In genomic region chr2:66561645-66562336, GRCh38 we compare ENCODE assay signal across 16 cellular contexts.
DNase-seq lines count a peak whose midpoint lies in the region; ATAC-seq and TF ChIP-seq lines count a peak whose summit lies in the region.
"Had no signal": no experiment of that assay in that cellular context is flagged by ENCODE, and none has a peak within 500 bp of the region (broad histone marks: within the 10 kb centered on the region; RNA-seq: fewer than 3 reads in every experiment).

No MANE protein-coding gene starts in this region.

- H3F3A ChIP-seq in neural progenitor cell (ENCODE audit: low read depth), result peaks cover 17% of the 10 kb centered on the region

- peak overlapping the region; percentile 74 for H3K4me3 Mint-ChIP-seq in neural progenitor cell
- H3K4me3 Mint-ChIP-seq: activated naive CD8-positive, alpha-beta T cell treated with anti-CD3 and anti-CD28 coated beads, Interleukin-2, amount 10 ng/mL, durations not matched to agents 7 days and 5 days; B cell; stimulated activated effector memory CD8-positive, alpha-beta T cell treated with anti-CD3 and anti-CD28 coated beads, Interleukin-12 subunit alpha, Interleukin-12 subunit beta, amount 100 ng/mL, for 72 hours had no signal

- H4K20me1 ChIP-seq in neural progenitor cell (ENCODE audit: low read depth), result no peaks in the 10 kb centered on the region

- peak overlapping the region; percentile 60 for H3K4me2 ChIP-seq in neural progenitor cell

- H3K27me3 ChIP-seq in neural progenitor cell, result no peaks in the 10 kb centered on the region

- H3K9me3 Mint-ChIP-seq in neural progenitor cell, result no peaks in the 10 kb centered on the region
- H3K9me3 Mint-ChIP-seq: activated naive CD8-positive, alpha-beta T cell treated with anti-CD3 and anti-CD28 coated beads, Interleukin-2, amount 10 ng/mL, durations not matched to agents 7 days and 5 days had no signal

- peaks cover 47% of the 10 kb centered on the region for H3K4me1 Mint-ChIP-seq in neural progenitor cell
- H3K4me1 Mint-ChIP-seq: activated naive CD8-positive, alpha-beta T cell treated with anti-CD3 and anti-CD28 coated beads, Interleukin-2, amount 10 ng/mL, durations not matched to agents 7 days and 5 days; B cell; stimulated activated effector memory CD8-positive, alpha-beta T cell treated with anti-CD3 and anti-CD28 coated beads, Interleukin-12 subunit alpha, Interleukin-12 subunit beta, amount 100 ng/mL, for 72 hours had no signal

- peak overlapping the region; percentile 2 for H3K27ac Mint-ChIP-seq in neural progenitor cell
- H3K27ac Mint-ChIP-seq: activated naive CD8-positive, alpha-beta T cell treated with anti-CD3 and anti-CD28 coated beads, Interleukin-2, amount 10 ng/mL, durations not matched to agents 7 days and 5 days; B cell; stimulated activated effector memory CD8-positive, alpha-beta T cell treated with anti-CD3 and anti-CD28 coated beads, Interleukin-12 subunit alpha, Interleukin-12 subunit beta, amount 100 ng/mL, for 72 hours had no signal

- peak overlapping the region; percentile 9 for H3K27ac ChIP-seq in neural progenitor cell

- no peaks in the 10 kb centered on the region for H3K27me3 Mint-ChIP-seq in neural progenitor cell (ENCODE audit: insufficient read depth, low read depth)

- ATAC-seq in GM19395 (IDR thresholded peaks at IDR 0.05; ENCODE audit: unreplicated experiment), result no peak
- ATAC-seq in HG02970 (IDR thresholded peaks at IDR 0.05; ENCODE audit: low FRiP score, unreplicated experiment), result no peak
- ATAC-seq: esophagus mucosa; stimulated activated effector memory CD8-positive, alpha-beta T cell treated with anti-CD3 and anti-CD28 coated beads, Interleukin-12 subunit alpha, Interleukin-12 subunit beta, amount 100 ng/mL, for 72 hours had no signal

- no peak overlapping the region for H3K9ac ChIP-seq in neural progenitor cell

- no peaks in the 10 kb centered on the region for H3K79me2 ChIP-seq in neural progenitor cell (ENCODE audit: low read depth)

- H3K36me3 ChIP-seq in neural progenitor cell, result no peaks in the 10 kb centered on the region

- TF ChIP-seq CTCF in fibroblast of mammary gland (conservative IDR thresholded peaks at IDR 0.05; ENCODE audit: control insufficient read depth, insufficient read depth, low read depth, low read length) (no peak), neural progenitor cell (IDR thresholded peaks at IDR 0.05) (no peak)

- H2AFZ ChIP-seq in neural progenitor cell (replicated peaks), result no peak overlapping the region

- peaks cover 47% of the 10 kb centered on the region for H3K4me1 ChIP-seq in neural progenitor cell

- peaks cover 4% of the 10 kb centered on the region for H3K36me3 Mint-ChIP-seq in neural progenitor cell
- H3K36me3 Mint-ChIP-seq: activated naive CD8-positive, alpha-beta T cell treated with anti-CD3 and anti-CD28 coated beads, Interleukin-2, amount 10 ng/mL, durations not matched to agents 7 days and 5 days; stimulated activated effector memory CD8-positive, alpha-beta T cell treated with anti-CD3 and anti-CD28 coated beads, Interleukin-12 subunit alpha, Interleukin-12 subunit beta, amount 100 ng/mL, for 72 hours had no signal

- peak; percentile 26 for DNase-seq in ELF-1 (ENCODE audit: low read depth, low spot score)
- peak; percentile 24 for DNase-seq in NCI-H2227 (lab: John Stamatoyannopoulos, UW; ENCODE audit: unreplicated experiment)
- peak; percentile 47 for DNase-seq in fibroblast of mammary gland (ENCODE audit: low read depth)
- peak; percentile 82 for DNase-seq in neural progenitor cell (ENCODE audit: low spot score)
- DNase-seq in activated effector memory CD4-positive, alpha-beta T cell treated with Interleukin-2 at 50 U/mL for 16 hours, result no peak
- no peak for DNase-seq in SHP77 (lab: John Stamatoyannopoulos, UW)
- DNase-seq: activated CD8-positive, alpha-beta memory T cell treated with anti-CD3 and anti-CD28 coated beads, Interleukin-2, amount 50 U/mL, for 4 hours; activated naive CD8-positive, alpha-beta T cell treated with anti-CD3 and anti-CD28 coated beads, Interleukin-2, amount 10 ng/mL, durations not matched to agents 7 days and 5 days; NCI-H226; OCI-M1; stimulated activated CD4-positive, alpha-beta T cell treated with anti-CD3 and anti-CD28 coated beads, Interleukin-4, amount 100 ng/mL, for 24 hours had no signal

- no peaks in the 10 kb centered on the region for H3K9me3 ChIP-seq in neural progenitor cell (ENCODE audit: low read depth)

- H3K4me3 ChIP-seq in fibroblast of mammary gland (ENCODE audit: control insufficient read depth, low read depth, low read length), result no peak overlapping the region
- no peak overlapping the region for H3K4me3 ChIP-seq in neural progenitor cell

Comparison
In these comparisons a context has a peak if more than half of its experiments do, and no peak if none do; other contexts are left out.
1. DNase-seq: peak in ELF-1 (single experiment), NCI-H2227 (single experiment), fibroblast of mammary gland (single experiment) and neural progenitor cell (single experiment); none in activated effector memory CD4-positive, alpha-beta T cell treated with Interleukin-2 at 50 U/mL for 16 hours (single experiment) and SHP77 (0 of 2).